Comparison of ENCODE assay signal across 7 cellular contexts in genomic region chr7:120996333-120996982, GRCh38. TPM values are rescaled to one million over a fixed set of nuclear protein-coding genes. Genes with fewer than 3 reads are reported as not detected.
A peak's percentile ranks its signal among the peaks of the same experiment; 100 is the strongest.
DNase-seq lines count a peak whose midpoint lies in the region; ATAC-seq, FAIRE-seq and TF ChIP-seq lines count a peak whose summit lies in the region.

No MANE protein-coding gene starts in this region.

- peaks cover 2% of the 10 kb centered on the region for H3K4me1 Mint-ChIP-seq in progenitor cell of endocrine pancreas (ENCODE audit: low read depth)

- H3K9me3 ChIP-seq in esophagus squamous epithelium: no peaks in the 10 kb centered on the region
- H3K9me3 ChIP-seq in pancreas: no peaks in the 10 kb centered on the region

- H3K4me3 ChIP-seq in esophagus squamous epithelium (no peak overlapping the region), pancreas (no peak overlapping the region)

- DNase-seq in ELR (ENCODE audit: low read depth) (peak; percentile 84), HCEC 1CT (peak; percentile 95), RPMI7951 (ENCODE audit: low read depth) (peak; percentile 94), esophagus squamous epithelium (lab: John Stamatoyannopoulos, UW) (peak; percentile 1), pancreas (peak in 2 of 6 donors; percentile 33 to 72), NCI-H1048 (lab: John Stamatoyannopoulos, UW) (no peak), progenitor cell of endocrine pancreas (ENCODE audit: low spot score, unreplicated experiment) (no peak)

- FAIRE-seq in pancreas (lab: Jason Lieb, UNC): peak; percentile 45

- H3K4me3 Mint-ChIP-seq in progenitor cell of endocrine pancreas (ENCODE audit: low read depth): no peak overlapping the region

- H3K9me3 Mint-ChIP-seq in progenitor cell of endocrine pancreas (ENCODE audit: low read depth): no peaks in the 10 kb centered on the region

- WGBS in esophagus squamous epithelium, 2 donors: 83 to 84% methylated on average over 2 of the region's 2 CpGs
- 83 to 85% methylated on average over 2 of the region's 2 CpGs for WGBS in pancreas, 2 donors

- H3K27me3 ChIP-seq in esophagus squamous epithelium: no peaks in the 10 kb centered on the region
- H3K27me3 ChIP-seq in pancreas: peaks cover 0 to 19% (median 2%) of the 10 kb centered on the region in 4 donors

- ATAC-seq in pancreas: peak in 3 of 4 donors; percentile 40 to 80 (median 79)

- intact Hi-C loops in esophagus squamous epithelium (cut with DNase I): no loop called here
- intact Hi-C loops in pancreas (cut with DNase I): no loop called here

- H3K4me1 ChIP-seq in esophagus squamous epithelium (peaks cover 0 to 31% (median 9%) of the 10 kb centered on the region in 3 donors), pancreas (no peaks in the 10 kb centered on the region)

- H3K27ac ChIP-seq in esophagus squamous epithelium (peak overlapping the region in 3 of 4 donors; percentile 17 to 37 (median 35)), pancreas (no peak overlapping the region)

- H3K36me3 Mint-ChIP-seq in progenitor cell of endocrine pancreas (ENCODE audit: insufficient read depth): no peaks in the 10 kb centered on the region

- H3K27ac Mint-ChIP-seq in progenitor cell of endocrine pancreas: no peak overlapping the region

- TF ChIP-seq CTCF in esophagus squamous epithelium (IDR thresholded peaks at IDR 0.05): no peak
- TF ChIP-seq CTCF in pancreas (IDR thresholded peaks at IDR 0.05): no peak
- TF ChIP-seq CTCF in progenitor cell of endocrine pancreas (IDR thresholded peaks at IDR 0.05; ENCODE audit: unreplicated experiment): no peak

- H3K27me3 Mint-ChIP-seq in progenitor cell of endocrine pancreas: no peaks in the 10 kb centered on the region

- no peak for TF ChIP-seq POLR2A in esophagus squamous epithelium (IDR thresholded peaks at IDR 0.05)

- H3K36me3 ChIP-seq in esophagus squamous epithelium (no peaks in the 10 kb centered on the region), pancreas (no peaks in the 10 kb centered on the region)

RNA-seq across cellular contexts. Expression of gene CPED1, which starts 7.9 kb away (rescaled TPM):
- total RNA-seq in RPMI7951 (2014; rRNA removed; shearing (Covaris generic)): 28.2 and 33.6 TPM in 2 replicates
- total RNA-seq in esophagus squamous epithelium (1 to 10 TPM in 3 of 4 donors, under 1 TPM in 1; 0.61 to 6.3 (median 2.3) TPM), pancreas (1 to 10 TPM; 1.3 to 6.1 (median 1.9) TPM), progenitor cell of endocrine pancreas (0.80 and 1.1 TPM in 2 replicates)
- under 1 TPM; 0.57 to 0.61 TPM for polyA plus RNA-seq in pancreas

RNA-seq across cellular contexts. Expression of gene ING3, which starts 45.9 kb away (rescaled TPM):
- total RNA-seq in RPMI7951 (2014; rRNA removed; shearing (Covaris generic)): 20.7 and 28.7 TPM in 2 replicates
- total RNA-seq in esophagus squamous epithelium (10 to 100 TPM; 12.5 to 15.8 (median 14.4) TPM), pancreas (10 to 100 TPM in 1 of 6 donors, 1 to 10 TPM in 5; 6.2 to 10.1 (median 7.6) TPM), progenitor cell of endocrine pancreas (27.4 and 28.3 TPM in 2 replicates)
- polyA plus RNA-seq in pancreas: 10 to 100 TPM in 1 of 2 donors, 1 to 10 TPM in 1; 6.3 to 10.8 TPM

Comparison
In these comparisons a context has a peak if more than half of its experiments do, and no peak if none do; other contexts are left out.
1. DNase-seq: peak in ELR (single experiment), HCEC 1CT (single experiment), RPMI7951 (single experiment) and esophagus squamous epithelium (single experiment); none in NCI-H1048 (single experiment) and progenitor cell of endocrine pancreas (single experiment).
2. H3K27ac ChIP-seq: peak in esophagus squamous epithelium (3 of 4); none in pancreas (0 of 4).